Comparison of ENCODE assay signal across 19 cellular contexts in genomic region chr4:181756451-181756850, GRCh38.
DNase-seq lines count a peak whose midpoint lies in the region; ATAC-seq lines count a peak whose summit lies in the region.
"Had no signal": no experiment of that assay in that cellular context is flagged by ENCODE, and none has a peak within 500 bp of the region (broad histone marks: within the 10 kb centered on the region; RNA-seq: fewer than 3 reads in every experiment).

No MANE protein-coding gene starts in this region.

- H2AFZ ChIP-seq in neuron (ENCODE audit: low read depth, low read length), result peak overlapping the region; percentile 18

- H3K4me1 Mint-ChIP-seq in stimulated activated memory B cell treated with anti-CD40 and anti-IgM and Interleukin-4, amounts not matched to agents 10 μg/mL and 1 μg/mL and 100 μg/mL, for 72 hours, result no peaks in the 10 kb centered on the region
- H3K4me1 Mint-ChIP-seq: CD8-positive, alpha-beta memory T cell had no signal

- no peaks in the 10 kb centered on the region for H3K36me3 ChIP-seq in BLaER1
- no peaks in the 10 kb centered on the region for H3K36me3 ChIP-seq in neuron (ENCODE audit: insufficient read depth, low read length)
- H3K36me3 ChIP-seq: BLaER1 treated with 17β-estradiol and CSF1 and Interleukin-3, amounts not matched to agents 10 nM and 100 nM had no signal

- no peak overlapping the region for H3K27ac ChIP-seq in BLaER1
- H3K27ac ChIP-seq: A549; BLaER1 treated with 17β-estradiol and CSF1 and Interleukin-3, amounts not matched to agents 10 nM and 100 nM had no signal

- peaks cover 24% of the 10 kb centered on the region for H3K4me1 ChIP-seq in BLaER1
- peaks cover 32% of the 10 kb centered on the region for H3K4me1 ChIP-seq in neuron (ENCODE audit: insufficient read depth, low read length)
- H3K4me1 ChIP-seq: A549 had no signal

- H3K4me3 ChIP-seq in BLaER1, result no peak overlapping the region
- peak overlapping the region; percentile 1 for H3K4me3 ChIP-seq in neuron (ENCODE audit: low read length)
- H3K4me3 ChIP-seq: A549; BLaER1 treated with 17β-estradiol and CSF1 and Interleukin-3, amounts not matched to agents 10 nM and 100 nM had no signal

- H3K4me2 ChIP-seq in BLaER1, result peak overlapping the region; percentile 56
- H3K4me2 ChIP-seq: A549 had no signal

- DNase-seq in NCI-H69 (lab: John Stamatoyannopoulos, UW) (peak; percentile 53), globus pallidus (ENCODE audit: low spot score) (peak; percentile 24)
- DNase-seq in stimulated activated CD4-positive, alpha-beta T cell treated with anti-CD3 and anti-CD28 coated beads, Interleukin-4, amount 100 ng/mL, for 1 hour, result no peak
- DNase-seq: CD8-positive, alpha-beta memory T cell; H7; HFFc6; KG1; MV-4-11; NCI-H1417 treated with DMSO at 0.1 percent for 48 hours; NCI-H1930; NCI-H446 treated with DMSO at 0.1 percent for 48 hours had no signal

- H3K9me3 Mint-ChIP-seq in stimulated activated memory B cell treated with anti-CD40 and anti-IgM and Interleukin-4, amounts not matched to agents 10 μg/mL and 1 μg/mL and 100 μg/mL, for 72 hours, result peaks cover 5% of the 10 kb centered on the region
- H3K9me3 Mint-ChIP-seq: HFFc6 had no signal

- H3K36me3 Mint-ChIP-seq in stimulated activated memory B cell treated with anti-CD40 and anti-IgM and Interleukin-4, amounts not matched to agents 10 μg/mL and 1 μg/mL and 100 μg/mL, for 72 hours, result no peaks in the 10 kb centered on the region
- H3K36me3 Mint-ChIP-seq: CD8-positive, alpha-beta memory T cell had no signal

- H3K9ac ChIP-seq in BLaER1, result no peak overlapping the region
- H3K9ac ChIP-seq: BLaER1 treated with 17β-estradiol and CSF1 and Interleukin-3, amounts not matched to agents 10 nM and 100 nM had no signal

- ATAC-seq in GM19023 (IDR thresholded peaks at IDR 0.05; ENCODE audit: unreplicated experiment) (no peak), HG02763 (IDR thresholded peaks at IDR 0.05; ENCODE audit: unreplicated experiment) (no peak)
- no peak for ATAC-seq in stimulated activated memory B cell treated with anti-CD40 and anti-IgM and Interleukin-4, amounts not matched to agents 10 μg/mL and 1 μg/mL and 100 μg/mL, for 72 hours
- ATAC-seq: A549, HepG2 had no signal

- no peaks in the 10 kb centered on the region for H3K27me3 Mint-ChIP-seq in stimulated activated memory B cell treated with anti-CD40 and anti-IgM and Interleukin-4, amounts not matched to agents 10 μg/mL and 1 μg/mL and 100 μg/mL, for 72 hours
- H3K27me3 Mint-ChIP-seq: CD8-positive, alpha-beta memory T cell had no signal

- H3K27me3 ChIP-seq in BLaER1, result no peaks in the 10 kb centered on the region
- no peaks in the 10 kb centered on the region for H3K27me3 ChIP-seq in neuron (ENCODE audit: insufficient read depth, low read length)

- no peak overlapping the region for H3K27ac Mint-ChIP-seq in stimulated activated memory B cell treated with anti-CD40 and anti-IgM and Interleukin-4, amounts not matched to agents 10 μg/mL and 1 μg/mL and 100 μg/mL, for 72 hours
- H3K27ac Mint-ChIP-seq: CD8-positive, alpha-beta memory T cell; HFFc6 had no signal

- H3K4me3 Mint-ChIP-seq in stimulated activated memory B cell treated with anti-CD40 and anti-IgM and Interleukin-4, amounts not matched to agents 10 μg/mL and 1 μg/mL and 100 μg/mL, for 72 hours, result no peak overlapping the region
- H3K4me3 Mint-ChIP-seq: CD8-positive, alpha-beta memory T cell; HFFc6 had no signal

- H4K20me1 ChIP-seq in BLaER1, result no peaks in the 10 kb centered on the region
- H4K20me1 ChIP-seq: BLaER1 treated with 17β-estradiol and CSF1 and Interleukin-3, amounts not matched to agents 10 nM and 100 nM had no signal

- no peaks in the 10 kb centered on the region for H3K9me3 ChIP-seq in BLaER1
- H3K9me3 ChIP-seq in neuron (ENCODE audit: low read length), result no peaks in the 10 kb centered on the region
- H3K9me3 ChIP-seq: A549; BLaER1 treated with 17β-estradiol and CSF1 and Interleukin-3, amounts not matched to agents 10 nM and 100 nM had no signal
